ENCODE assay signal across 2 cellular contexts in genomic region chr5:145891378-145891777, GRCh38. TPM values are rescaled to one million over a fixed set of nuclear protein-coding genes. Genes with fewer than 3 reads are reported as not detected.
"Had no signal": no experiment of that assay in that cellular context is flagged by ENCODE, and none has a peak within 500 bp of the region (broad histone marks: within the 10 kb centered on the region; RNA-seq: fewer than 3 reads in every experiment).

No MANE protein-coding gene starts in this region.

RNA-seq across cellular contexts. Expression of gene GRXCR2, which starts 18.6 kb away (rescaled TPM):
- total RNA-seq: G401, GM12878 had no signal
- polyA plus RNA-seq: GM12878 had no signal

RNA-seq across cellular contexts. Expression of gene SH3RF2, which starts 45.0 kb away (rescaled TPM):
- polyA plus RNA-seq: GM12878 had no signal
